ENCODE assay signal across 9 cellular contexts in the genomic region with DNA sequence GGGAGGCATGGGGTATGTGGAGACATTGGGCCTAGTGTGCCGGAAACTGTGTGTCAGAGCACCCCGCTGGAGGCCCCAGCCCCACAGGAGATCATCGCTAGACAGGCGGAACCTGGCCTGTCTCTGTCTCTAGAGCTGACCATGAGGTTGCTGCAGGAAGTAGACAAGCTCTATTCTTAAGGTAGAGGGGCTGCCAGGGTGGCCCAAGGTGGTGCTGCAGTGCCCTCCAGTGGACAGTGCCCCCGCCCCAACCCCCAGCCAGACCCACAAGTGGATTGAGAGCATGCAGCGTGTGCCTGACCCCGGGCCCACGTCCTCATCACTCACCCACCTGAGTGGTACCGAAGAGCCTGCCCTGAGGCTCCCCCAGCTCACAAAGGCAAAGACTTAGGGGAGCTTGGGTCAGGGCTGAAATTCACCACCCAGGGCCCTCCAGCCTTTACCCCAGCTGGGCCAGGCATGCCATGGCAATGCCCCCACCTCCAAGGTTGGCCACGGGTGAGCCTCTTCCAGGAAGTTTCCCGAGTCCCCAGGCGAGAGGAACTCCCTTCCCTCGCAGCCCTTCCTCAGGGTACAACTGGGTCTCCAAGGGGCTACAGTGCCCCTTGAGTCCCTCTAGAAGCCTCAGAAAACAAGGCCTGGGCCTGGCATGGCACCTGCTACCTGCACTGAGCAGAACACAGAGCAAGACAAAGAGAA.
DNase-seq lines count a peak whose midpoint lies in the region; ATAC-seq and TF ChIP-seq lines count a peak whose summit lies in the region.
"Had no signal": no experiment of that assay in that cellular context is flagged by ENCODE, and none has a peak within 500 bp of the region (broad histone marks: within the 10 kb centered on the region; RNA-seq: fewer than 3 reads in every experiment).

No MANE protein-coding gene starts in this region.

- ATAC-seq in activated T-cell treated with anti-CD3 and anti-CD28 coated beads, Interleukin-2, amount 50 U/mL, for 4 hours, result no peak
- ATAC-seq in foreskin keratinocyte, result peak; percentile 18
- ATAC-seq in thoracic aorta (ENCODE audit: insufficient number of reproducible peaks, low FRiP score, low read depth), result no peak
- ATAC-seq in HG03520 (IDR thresholded peaks at IDR 0.05; ENCODE audit: unreplicated experiment), result no peak
- ATAC-seq in HG02623 (IDR thresholded peaks at IDR 0.05; ENCODE audit: unreplicated experiment), result no peak

- H3K36me3 ChIP-seq in NT2/D1 (ENCODE audit: insufficient read depth, insufficient read length, low read length), result no peaks in the 10 kb centered on the region
- no peaks in the 10 kb centered on the region for H3K36me3 ChIP-seq in thoracic aorta

- H3K27ac ChIP-seq in foreskin keratinocyte (no peak overlapping the region), thoracic aorta (peak overlapping the region; percentile 76 to 86)

- H3K4me3 Mint-ChIP-seq in activated T-cell treated with anti-CD3 and anti-CD28 coated beads, Interleukin-2, amount 50 U/mL, for 4 hours, result no peak overlapping the region
- H3K4me3 Mint-ChIP-seq: activated naive CD4-positive, alpha-beta T cell treated with anti-CD3 and anti-CD28 coated beads, Interleukin-2, amount 50 U/mL, for 24 hours had no signal

- no peaks in the 10 kb centered on the region for H3K9me3 Mint-ChIP-seq in activated T-cell treated with anti-CD3 and anti-CD28 coated beads, Interleukin-2, amount 50 U/mL, for 4 hours
- H3K9me3 Mint-ChIP-seq: activated naive CD4-positive, alpha-beta T cell treated with anti-CD3 and anti-CD28 coated beads, Interleukin-2, amount 50 U/mL, for 24 hours had no signal

- H3K36me3 Mint-ChIP-seq in activated T-cell treated with anti-CD3 and anti-CD28 coated beads, Interleukin-2, amount 50 U/mL, for 4 hours (ENCODE audit: insufficient read depth), result no peaks in the 10 kb centered on the region
- H3K36me3 Mint-ChIP-seq: activated naive CD4-positive, alpha-beta T cell treated with anti-CD3 and anti-CD28 coated beads, Interleukin-2, amount 50 U/mL, for 24 hours had no signal

- peak; percentile 50 for TF ChIP-seq CTCF in foreskin keratinocyte (conservative IDR thresholded peaks at IDR 0.05)
- peak; percentile 40 for TF ChIP-seq CTCF in thoracic aorta (IDR thresholded peaks at IDR 0.05)

- H3K4me1 ChIP-seq in NT2/D1 (ENCODE audit: insufficient read depth, insufficient read length) (no peaks in the 10 kb centered on the region), foreskin keratinocyte (no peaks in the 10 kb centered on the region), thoracic aorta (ENCODE audit: control insufficient read depth in 1 of 2, low read depth in 2 of 2) (peaks cover 14 to 59% of the 10 kb centered on the region in 2 donors)

- H3K27me3 Mint-ChIP-seq in activated T-cell treated with anti-CD3 and anti-CD28 coated beads, Interleukin-2, amount 50 U/mL, for 4 hours (ENCODE audit: low read depth), result peaks cover 13% of the 10 kb centered on the region

- no peaks in the 10 kb centered on the region for H3K9me3 ChIP-seq in NT2/D1 (ENCODE audit: insufficient read depth, low read length)
- no peaks in the 10 kb centered on the region for H3K9me3 ChIP-seq in thoracic aorta

- no peak overlapping the region for H3K4me3 ChIP-seq in NT2/D1 (ENCODE audit: insufficient read length, low read depth)
- H3K4me3 ChIP-seq in thoracic aorta, result no peak overlapping the region

- DNase-seq in activated T-cell treated with anti-CD3 and anti-CD28 coated beads for 48 hours (ENCODE audit: low read depth) (peak; percentile 1), NT2/D1 (ENCODE audit: low read depth, low spot score) (peak; percentile 58), foreskin keratinocyte (no peak), thoracic aorta (ENCODE audit: low spot score) (no peak), CD1c-positive myeloid dendritic cell (ENCODE audit: extremely low spot score) (no peak)
- DNase-seq in activated T-cell treated with anti-CD3 and anti-CD28 coated beads, Interleukin-2, amount 50 U/mL, for 4 hours, result no peak

- H3K9ac ChIP-seq in NT2/D1 (ENCODE audit: insufficient read length, low read depth), result no peak overlapping the region

- H3K27me3 ChIP-seq in NT2/D1 (ENCODE audit: insufficient read depth, insufficient read length), result no peaks in the 10 kb centered on the region
- H3K27me3 ChIP-seq in foreskin keratinocyte, result no peaks in the 10 kb centered on the region
- no peaks in the 10 kb centered on the region for H3K27me3 ChIP-seq in thoracic aorta (replicated peaks; ENCODE audit: insufficient read depth)

- no peaks in the 10 kb centered on the region for H3K4me1 Mint-ChIP-seq in activated T-cell treated with anti-CD3 and anti-CD28 coated beads, Interleukin-2, amount 50 U/mL, for 4 hours (ENCODE audit: low read depth)
- H3K4me1 Mint-ChIP-seq: activated naive CD4-positive, alpha-beta T cell treated with anti-CD3 and anti-CD28 coated beads, Interleukin-2, amount 50 U/mL, for 24 hours had no signal

Comparison
In these comparisons a context has a peak if more than half of its experiments do, and no peak if none do; other contexts are left out.
1. DNase-seq: peak in activated T-cell treated with anti-CD3 and anti-CD28 coated beads for 48 hours (single experiment) and NT2/D1 (single experiment); none in activated T-cell treated with anti-CD3 and anti-CD28 coated beads, Interleukin-2, amount 50 U/mL, for 4 hours (single experiment), foreskin keratinocyte (0 of 2), thoracic aorta (single experiment) and CD1c-positive myeloid dendritic cell (single experiment).